In genomic region chr7:29375641-29376562, GRCh38 we compare ENCODE assay signal across 1 cellular context.
TF ChIP-seq lines count a peak whose summit lies in the region.

No MANE protein-coding gene starts in this region.

TF ChIP-seq in HepG2, 621 proteins besides CTCF, POLR2A, EP300 and RAD21 (continued from another document and continues in another):
- TF ChIP-seq ZNF414 (CRISPR knock-in tag; IDR thresholded peaks at IDR 0.05) (no peak), TRAFD1 (CRISPR knock-in tag; IDR thresholded peaks at IDR 0.05; ENCODE audit: borderline replicate concordance) (no peak), SIX1 (CRISPR knock-in tag; IDR thresholded peaks at IDR 0.05; ENCODE audit: borderline replicate concordance) (no peak), PRDM10 (CRISPR knock-in tag; IDR thresholded peaks at IDR 0.05; ENCODE audit: low read depth) (no peak), FOSL2 (CRISPR knock-in tag; IDR thresholded peaks at IDR 0.05) (peak; percentile 85), ZBED4 (CRISPR knock-in tag; IDR thresholded peaks at IDR 0.05; ENCODE audit: borderline replicate concordance) (no peak), KLF15 (CRISPR knock-in tag; IDR thresholded peaks at IDR 0.05; ENCODE audit: borderline replicate concordance) (no peak), ZNF234 (CRISPR knock-in tag; conservative IDR thresholded peaks at IDR 0.05) (no peak), TCF12 (IDR thresholded peaks at IDR 0.05) (no peak), TCF12 (CRISPR knock-in tag; IDR thresholded peaks at IDR 0.05) (no peak), TAF1 (CRISPR knock-in tag; IDR thresholded peaks at IDR 0.05) (no peak), CCAR2 (optimal IDR thresholded peaks at IDR 0.05; ENCODE audit: low read depth, low read length) (no peak), RFXANK (CRISPR knock-in tag; IDR thresholded peaks at IDR 0.05) (no peak), TARDBP (CRISPR knock-in tag; IDR thresholded peaks at IDR 0.05) (no peak), ZNF605 (CRISPR knock-in tag; IDR thresholded peaks at IDR 0.05) (peak; percentile 71), ZNF34 (CRISPR knock-in tag; IDR thresholded peaks at IDR 0.05; ENCODE audit: borderline replicate concordance) (no peak), ZFP37 (CRISPR knock-in tag; IDR thresholded peaks at IDR 0.05; ENCODE audit: borderline replicate concordance) (no peak), GTF3A (CRISPR knock-in tag; conservative IDR thresholded peaks at IDR 0.05) (no peak), CREB1 (IDR thresholded peaks at IDR 0.05) (no peak), CREB1 (CRISPR knock-in tag; IDR thresholded peaks at IDR 0.05) (no peak), PAWR (CRISPR knock-in tag; IDR thresholded peaks at IDR 0.05; ENCODE audit: borderline replicate concordance) (no peak), THAP11 (CRISPR knock-in tag; IDR thresholded peaks at IDR 0.05) (no peak), ZNF616 (CRISPR knock-in tag; IDR thresholded peaks at IDR 0.05; ENCODE audit: low read depth) (no peak), CENPBD1 (CRISPR knock-in tag; IDR thresholded peaks at IDR 0.05; ENCODE audit: borderline replicate concordance, low read depth) (no peak), MZF1 (CRISPR knock-in tag; IDR thresholded peaks at IDR 0.05; ENCODE audit: borderline replicate concordance) (no peak), GLMP (CRISPR knock-in tag; IDR thresholded peaks at IDR 0.05; ENCODE audit: borderline replicate concordance) (no peak), TEAD2 (CRISPR knock-in tag; IDR thresholded peaks at IDR 0.05) (no peak), ZNF142 (CRISPR knock-in tag; IDR thresholded peaks at IDR 0.05) (no peak), GRHL1 (CRISPR knock-in tag; conservative IDR thresholded peaks at IDR 0.05) (no peak), ATF2 (CRISPR knock-in tag; IDR thresholded peaks at IDR 0.05) (peak; percentile 38; the same call in 1 of the 2 replicates), ZNF224 (CRISPR knock-in tag; IDR thresholded peaks at IDR 0.05) (no peak), THYN1 (CRISPR knock-in tag; IDR thresholded peaks at IDR 0.05; ENCODE audit: borderline replicate concordance, low read depth) (no peak), CEBPG (CRISPR knock-in tag; IDR thresholded peaks at IDR 0.05) (peak; percentile 93), MAFG (CRISPR knock-in tag; IDR thresholded peaks at IDR 0.05) (no peak), STAG1 (CRISPR knock-in tag; IDR thresholded peaks at IDR 0.05) (no peak), ZNF841 (CRISPR knock-in tag; IDR thresholded peaks at IDR 0.05; ENCODE audit: borderline replicate concordance) (no peak), RBM22 (optimal IDR thresholded peaks at IDR 0.05; ENCODE audit: low read length) (no peak), GABPA (IDR thresholded peaks at IDR 0.05; ENCODE audit: low read depth, low read length) (no peak), GABPA (CRISPR knock-in tag; IDR thresholded peaks at IDR 0.05; ENCODE audit: low read depth) (peak; percentile 66), TERF1 (CRISPR knock-in tag; IDR thresholded peaks at IDR 0.05) (no peak)
